22 cellular contexts compared by ENCODE assay signal in genomic region chr9:80074439-80074838, GRCh38.
DNase-seq lines count a peak whose midpoint lies in the region; ATAC-seq and TF ChIP-seq lines count a peak whose summit lies in the region.
"Had no signal": no experiment of that assay in that cellular context is flagged by ENCODE, and none has a peak within 500 bp of the region (broad histone marks: within the 10 kb centered on the region; RNA-seq: fewer than 3 reads in every experiment).

No MANE protein-coding gene starts in this region.

- peak overlapping the region; percentile 39 for H2AFZ ChIP-seq in osteoblast (ENCODE audit: low read length)

- no peak overlapping the region for H3K4me3 ChIP-seq in heart left ventricle
- no peak overlapping the region for H3K4me3 ChIP-seq in body of pancreas
- H3K4me3 ChIP-seq in osteoblast (ENCODE audit: insufficient read depth, low read length) = no peak overlapping the region
- H3K4me3 ChIP-seq in CD4-positive, alpha-beta memory T cell (ENCODE audit: low read length in 2 of 2) = no peak overlapping the region
- H3K4me3 ChIP-seq: BLaER1, tibial nerve had no signal

- H3K9me3 ChIP-seq in heart left ventricle = peaks cover 0 to 4% (median 0%) of the 10 kb centered on the region in 12 donors
- no peaks in the 10 kb centered on the region for H3K9me3 ChIP-seq in body of pancreas
- no peaks in the 10 kb centered on the region for H3K9me3 ChIP-seq in osteoblast (ENCODE audit: low read depth, low read length)
- H3K9me3 ChIP-seq in CD4-positive, alpha-beta memory T cell (ENCODE audit: control insufficient read depth in 1 of 2, low read length in 2 of 2) = no peaks in the 10 kb centered on the region
- H3K9me3 ChIP-seq: BLaER1, neutrophil, tibial nerve had no signal

- H3K27me3 Mint-ChIP-seq in CD4-positive, alpha-beta memory T cell = no peaks in the 10 kb centered on the region
- H3K27me3 Mint-ChIP-seq: activated CD4-positive, alpha-beta memory T cell treated with anti-CD3 and anti-CD28 coated beads, Interleukin-2, amount 10 ng/mL, durations not matched to agents 7 days and 5 days; central memory CD8-positive, alpha-beta T cell; memory B cell had no signal

- H3K4me3 Mint-ChIP-seq in CD4-positive, alpha-beta memory T cell = no peak overlapping the region
- H3K4me3 Mint-ChIP-seq: activated CD4-positive, alpha-beta memory T cell treated with anti-CD3 and anti-CD28 coated beads, Interleukin-2, amount 10 ng/mL, durations not matched to agents 7 days and 5 days; central memory CD8-positive, alpha-beta T cell; memory B cell had no signal

- POLR2A ChIA-PET in CD4-positive, alpha-beta memory T cell (lab: Charles Lee; ENCODE audit: partially characterized antibody) = no interaction called here

- peak in 1 of 5 donors; percentile 6 for DNase-seq in heart left ventricle
- DNase-seq in cardiac septum (ENCODE audit: low spot score) = no peak
- peak in 2 of 4 donors; percentile 4 to 10 for DNase-seq in body of pancreas
- DNase-seq in osteoblast (ENCODE audit: insufficient read length, low spot score, missing footprints) = no peak
- no peak for DNase-seq in CD4-positive, alpha-beta memory T cell
- DNase-seq in NCI-H524 (lab: John Stamatoyannopoulos, UW) = no peak
- DNase-seq in activated T-cell treated with anti-CD3 and anti-CD28 coated beads, Interleukin-2, amount 50 U/mL, for 1 hour = no peak
- DNase-seq: activated CD4-positive, alpha-beta memory T cell treated with anti-CD3 and anti-CD28 coated beads, Interleukin-2, amount 10 ng/mL, durations not matched to agents 7 days and 5 days; activated CD4-positive, CD25-positive, alpha-beta regulatory T cell; activated T-cell treated with anti-CD3 and anti-CD28 coated beads for 4 hours; foreskin melanocyte; NCI-H2081 treated with DMSO at 0.1 percent for 48 hours; stimulated activated CD4-positive, alpha-beta T cell treated with anti-CD3 and anti-CD28 coated beads, Interleukin-12 subunit alpha, Interleukin-12 subunit beta, amount 100 ng/mL, for 4 hours; stimulated activated CD4-positive, alpha-beta T cell treated with anti-CD3 and anti-CD28 coated beads, Interleukin-4, amount 100 ng/mL, for 4 hours; stimulated activated naive CD8-positive, alpha-beta T cell treated with anti-CD3 and anti-CD28 coated beads, Interleukin-15, Interleukin-2, amounts not matched to agents 100 U/mL and 50 U/mL, for 24 hours had no signal

- H3K27me3 ChIP-seq in heart left ventricle (no peaks in the 10 kb centered on the region), body of pancreas (no peaks in the 10 kb centered on the region), osteoblast (ENCODE audit: insufficient read depth, low read length) (no peaks in the 10 kb centered on the region)
- no peaks in the 10 kb centered on the region for H3K27me3 ChIP-seq in CD4-positive, alpha-beta memory T cell (ENCODE audit: insufficient read depth, low read length)
- H3K27me3 ChIP-seq: BLaER1, neutrophil, tibial nerve had no signal

- no peak overlapping the region for H3K27ac ChIP-seq in heart left ventricle
- no peak overlapping the region for H3K27ac ChIP-seq in body of pancreas
- H3K27ac ChIP-seq in osteoblast (ENCODE audit: low read depth, low read length) = peak overlapping the region; percentile 7
- no peak overlapping the region for H3K27ac ChIP-seq in CD4-positive, alpha-beta memory T cell (ENCODE audit: low read depth, low read length)
- H3K27ac ChIP-seq: BLaER1, neutrophil, tibial nerve had no signal

- H4K20me1 ChIP-seq in osteoblast (ENCODE audit: insufficient read depth, low read length) = no peaks in the 10 kb centered on the region
- H4K20me1 ChIP-seq: BLaER1 had no signal

- H3K9me3 Mint-ChIP-seq in CD4-positive, alpha-beta memory T cell = no peaks in the 10 kb centered on the region
- H3K9me3 Mint-ChIP-seq: activated CD4-positive, alpha-beta memory T cell treated with anti-CD3 and anti-CD28 coated beads, Interleukin-2, amount 10 ng/mL, durations not matched to agents 7 days and 5 days; central memory CD8-positive, alpha-beta T cell; memory B cell had no signal

- H3K4me1 ChIP-seq in heart left ventricle = peaks cover 0 to 8% (median 1%) of the 10 kb centered on the region in 12 donors
- no peaks in the 10 kb centered on the region for H3K4me1 ChIP-seq in body of pancreas
- peaks cover 33% of the 10 kb centered on the region for H3K4me1 ChIP-seq in osteoblast (ENCODE audit: insufficient read depth, low read length)
- no peaks in the 10 kb centered on the region for H3K4me1 ChIP-seq in CD4-positive, alpha-beta memory T cell (ENCODE audit: insufficient read depth, low read length)

- H3K4me1 Mint-ChIP-seq in CD4-positive, alpha-beta memory T cell = no peaks in the 10 kb centered on the region
- H3K4me1 Mint-ChIP-seq: activated CD4-positive, alpha-beta memory T cell treated with anti-CD3 and anti-CD28 coated beads, Interleukin-2, amount 10 ng/mL, durations not matched to agents 7 days and 5 days; central memory CD8-positive, alpha-beta T cell had no signal

- CTCF ChIA-PET in CD4-positive, alpha-beta memory T cell (lab: Charles Lee; ENCODE audit: partially characterized antibody) = no interaction called here

- no peak overlapping the region for H3K27ac Mint-ChIP-seq in CD4-positive, alpha-beta memory T cell
- H3K27ac Mint-ChIP-seq: activated CD4-positive, alpha-beta memory T cell treated with anti-CD3 and anti-CD28 coated beads, Interleukin-2, amount 10 ng/mL, durations not matched to agents 7 days and 5 days; memory B cell had no signal

- H3K36me3 ChIP-seq in heart left ventricle (no peaks in the 10 kb centered on the region), body of pancreas (replicated peaks in 1 of 2; ENCODE audit: insufficient read depth in 1 of 2, low read depth in 2 of 2) (no peaks in the 10 kb centered on the region), osteoblast (ENCODE audit: insufficient read depth, low read length) (no peaks in the 10 kb centered on the region)
- no peaks in the 10 kb centered on the region for H3K36me3 ChIP-seq in CD4-positive, alpha-beta memory T cell (ENCODE audit: insufficient read depth, low read length)
- H3K36me3 ChIP-seq: BLaER1, neutrophil, tibial nerve had no signal

- no peaks in the 10 kb centered on the region for H3K79me2 ChIP-seq in osteoblast (ENCODE audit: insufficient read depth, low read length)

- ATAC-seq in heart left ventricle = peak in 3 of 4 donors; percentile 22 to 66 (median 48)
- peak; percentile 18 for ATAC-seq in body of pancreas
- ATAC-seq in HG02623 (IDR thresholded peaks at IDR 0.05; ENCODE audit: unreplicated experiment) = no peak
- ATAC-seq: SK-N-SH treated with all-trans-retinoic acid at 6 μM for 48 hours; stimulated activated naive CD8-positive, alpha-beta T cell treated with anti-CD3 and anti-CD28 coated beads, Interleukin-15, Interleukin-2, amounts not matched to agents 100 U/mL and 50 U/mL, for 24 hours had no signal

- intact Hi-C loops in heart left ventricle (cut with DNase I) = loop anchor here in 1 of 10 donors (10.0 kb wide), 1 partner anchor 540 kb away; no protein-coding TSS in a partner anchor
- intact Hi-C loops in cardiac septum (cut with DNase I) = no loop called here
- intact Hi-C loops in body of pancreas (cut with DNase I) = no loop called here
- intact Hi-C loops in CD4-positive, alpha-beta memory T cell (cut with micrococcal nuclease) = no loop called here

- H3K36me3 Mint-ChIP-seq in CD4-positive, alpha-beta memory T cell = no peaks in the 10 kb centered on the region

- TF ChIP-seq POLR2A in heart left ventricle (IDR thresholded peaks at IDR 0.05) (no peak), body of pancreas (IDR thresholded peaks at IDR 0.05) (no peak)

- peak overlapping the region; percentile 1 for H3K4me2 ChIP-seq in osteoblast (ENCODE audit: insufficient read depth, low read length)
- H3K4me2 ChIP-seq: BLaER1 had no signal

- TF ChIP-seq CTCF in heart left ventricle (IDR thresholded peaks at IDR 0.05) = no peak
- TF ChIP-seq CTCF in body of pancreas (IDR thresholded peaks at IDR 0.05) = no peak
- TF ChIP-seq CTCF in osteoblast (IDR thresholded peaks at IDR 0.05; ENCODE audit: extremely low read depth, low read depth, low read length) = no peak

- WGBS in heart left ventricle, 4 donors = 7 to 27% (median 18%) methylated on average over 5 of the region's 5 CpGs
- 32 to 43% methylated on average over 5 of the region's 5 CpGs for WGBS in body of pancreas, 2 donors
